Comparison of ENCODE assay signal across 11 cellular contexts in the genomic region with DNA sequence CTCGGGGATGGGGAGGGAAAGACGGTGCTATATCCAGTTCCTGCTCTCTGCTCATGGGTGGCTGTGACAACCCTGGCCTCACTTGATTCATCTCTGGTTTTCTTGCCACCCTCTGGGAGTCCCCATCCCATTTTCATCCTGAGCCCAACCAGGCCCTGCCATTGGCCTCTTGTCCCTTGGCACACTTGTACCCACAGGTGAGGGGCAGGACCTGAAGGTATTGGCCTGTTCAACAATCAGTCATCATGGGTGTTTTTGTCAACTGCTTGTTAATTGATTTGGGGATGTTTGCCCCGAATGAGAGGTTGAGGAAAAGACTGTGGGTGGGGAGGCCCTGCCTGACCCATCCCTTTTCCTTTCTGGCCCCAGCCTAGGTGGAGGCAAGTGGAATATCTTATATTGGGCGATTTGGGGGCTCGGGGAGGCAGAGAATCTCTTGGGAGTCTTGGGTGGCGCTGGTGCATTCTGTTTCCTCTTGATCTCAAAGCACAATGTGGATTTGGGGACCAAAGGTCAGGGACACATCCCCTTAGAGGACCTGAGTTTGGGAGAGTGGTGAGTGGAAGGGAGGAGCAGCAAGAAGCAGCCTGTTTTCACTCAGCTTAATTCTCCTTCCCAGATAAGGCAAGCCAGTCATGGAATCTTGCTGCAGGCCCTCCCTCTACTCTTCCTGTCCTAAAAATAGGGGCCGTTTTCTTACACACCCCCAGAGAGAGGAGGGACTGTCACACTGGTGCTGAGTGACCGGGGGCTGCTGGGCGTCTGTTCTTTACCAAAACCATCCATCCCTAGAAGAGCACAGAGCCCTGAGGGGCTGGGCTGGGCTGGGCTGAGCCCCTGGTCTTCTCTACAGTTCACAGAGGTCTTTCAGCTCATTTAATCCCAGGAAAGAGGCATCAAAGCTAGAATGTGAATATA. TPM values are rescaled to one million over a fixed set of nuclear protein-coding genes. Genes with fewer than 3 reads are reported as not detected.
DNase-seq lines count a peak whose midpoint lies in the region; ATAC-seq lines count a peak whose summit lies in the region.
"Had no signal": no experiment of that assay in that cellular context is flagged by ENCODE, and none has a peak within 500 bp of the region (broad histone marks: within the 10 kb centered on the region; RNA-seq: fewer than 3 reads in every experiment).

No MANE protein-coding gene starts in this region.

- H3K4me1 Mint-ChIP-seq in activated T-helper 17 cell treated with anti-CD3 and anti-CD28 coated beads, Interleukin-2, amount 50 U/mL, for 72 hours, result peaks cover 16% of the 10 kb centered on the region
- H3K4me1 Mint-ChIP-seq in stimulated activated effector memory CD8-positive, alpha-beta T cell treated with anti-CD3 and anti-CD28 coated beads, Interleukin-12 subunit alpha, Interleukin-12 subunit beta, amount 100 ng/mL, for 72 hours, result peaks cover 49% of the 10 kb centered on the region

- peak overlapping the region; percentile 42 for H3K27ac Mint-ChIP-seq in activated T-helper 17 cell treated with anti-CD3 and anti-CD28 coated beads, Interleukin-2, amount 50 U/mL, for 72 hours
- H3K27ac Mint-ChIP-seq in stimulated activated effector memory CD8-positive, alpha-beta T cell treated with anti-CD3 and anti-CD28 coated beads, Interleukin-12 subunit alpha, Interleukin-12 subunit beta, amount 100 ng/mL, for 72 hours, result peak overlapping the region; percentile 86

- peak; percentile 13 for ATAC-seq in activated T-helper 17 cell treated with anti-CD3 and anti-CD28 coated beads, Interleukin-2, amount 50 U/mL, for 72 hours (replicated peaks)
- ATAC-seq in stimulated activated effector memory CD8-positive, alpha-beta T cell treated with anti-CD3 and anti-CD28 coated beads, Interleukin-12 subunit alpha, Interleukin-12 subunit beta, amount 100 ng/mL, for 72 hours, result no peak

- peaks cover 53% of the 10 kb centered on the region for H3K36me3 Mint-ChIP-seq in activated T-helper 17 cell treated with anti-CD3 and anti-CD28 coated beads, Interleukin-2, amount 50 U/mL, for 72 hours (ENCODE audit: low read depth)
- H3K36me3 Mint-ChIP-seq in stimulated activated effector memory CD8-positive, alpha-beta T cell treated with anti-CD3 and anti-CD28 coated beads, Interleukin-12 subunit alpha, Interleukin-12 subunit beta, amount 100 ng/mL, for 72 hours, result peaks cover 80% of the 10 kb centered on the region

- peak; percentile 55 for DNase-seq in ELF-1 (ENCODE audit: low read depth, low spot score)
- DNase-seq in islet precursor cell, result peak; percentile 49
- DNase-seq in stimulated activated effector memory CD8-positive, alpha-beta T cell treated with anti-CD3 and anti-CD28 coated beads, Interleukin-12 subunit alpha, Interleukin-12 subunit beta, amount 100 ng/mL, for 72 hours (ENCODE audit: low spot score in 2 of 2), result peak in 1 of 2 donors; percentile 35
- DNase-seq in DMS53 treated with DMSO at 0.1 percent for 48 hours (lab: John Stamatoyannopoulos, UW; ENCODE audit: unreplicated experiment), result no peak
- DNase-seq in D341Med (ENCODE audit: low spot score), result no peak
- DNase-seq in activated CD4-positive, CD25-positive, alpha-beta regulatory T cell (lab: John Stamatoyannopoulos, UW), result no peak
- DNase-seq in stimulated activated naive CD4-positive, alpha-beta T cell (lab: John Stamatoyannopoulos, UW), result no peak
- DNase-seq: DMS79 treated with DMSO at 0.1 percent for 48 hours, hippocampal formation, NCI-H2227 treated with DMSO at 0.1 percent for 48 hours had no signal

- no peak overlapping the region for H3K4me3 Mint-ChIP-seq in activated T-helper 17 cell treated with anti-CD3 and anti-CD28 coated beads, Interleukin-2, amount 50 U/mL, for 72 hours
- no peak overlapping the region for H3K4me3 Mint-ChIP-seq in stimulated activated effector memory CD8-positive, alpha-beta T cell treated with anti-CD3 and anti-CD28 coated beads, Interleukin-12 subunit alpha, Interleukin-12 subunit beta, amount 100 ng/mL, for 72 hours

- H3K27me3 Mint-ChIP-seq in activated T-helper 17 cell treated with anti-CD3 and anti-CD28 coated beads, Interleukin-2, amount 50 U/mL, for 72 hours, result no peaks in the 10 kb centered on the region

- no peaks in the 10 kb centered on the region for H3K9me3 Mint-ChIP-seq in activated T-helper 17 cell treated with anti-CD3 and anti-CD28 coated beads, Interleukin-2, amount 50 U/mL, for 72 hours
- H3K9me3 Mint-ChIP-seq in stimulated activated effector memory CD8-positive, alpha-beta T cell treated with anti-CD3 and anti-CD28 coated beads, Interleukin-12 subunit alpha, Interleukin-12 subunit beta, amount 100 ng/mL, for 72 hours, result no peaks in the 10 kb centered on the region

RNA-seq across cellular contexts. Expression of a gene that starts 46.6 kb away (rescaled TPM):
- total RNA-seq in activated T-helper 17 cell treated with anti-CD3 and anti-CD28 coated beads, Interleukin-2, amount 50 U/mL, for 72 hours, result not detected

RNA-seq across cellular contexts. Expression of a gene that starts 50.8 kb away (rescaled TPM):
- 100 to 1,000 TPM; 116 to 172 TPM for total RNA-seq in activated T-helper 17 cell treated with anti-CD3 and anti-CD28 coated beads, Interleukin-2, amount 50 U/mL, for 72 hours

Comparison
In these comparisons a context has a peak if more than half of its experiments do, and no peak if none do; other contexts are left out.
1. DNase-seq: peak in ELF-1 (single experiment) and islet precursor cell (single experiment); none in DMS53 treated with DMSO at 0.1 percent for 48 hours (single experiment), D341Med (single experiment), activated CD4-positive, CD25-positive, alpha-beta regulatory T cell (0 of 4) and stimulated activated naive CD4-positive, alpha-beta T cell (0 of 6).